ENCODE assay signal across 1 cellular context in the genomic region with DNA sequence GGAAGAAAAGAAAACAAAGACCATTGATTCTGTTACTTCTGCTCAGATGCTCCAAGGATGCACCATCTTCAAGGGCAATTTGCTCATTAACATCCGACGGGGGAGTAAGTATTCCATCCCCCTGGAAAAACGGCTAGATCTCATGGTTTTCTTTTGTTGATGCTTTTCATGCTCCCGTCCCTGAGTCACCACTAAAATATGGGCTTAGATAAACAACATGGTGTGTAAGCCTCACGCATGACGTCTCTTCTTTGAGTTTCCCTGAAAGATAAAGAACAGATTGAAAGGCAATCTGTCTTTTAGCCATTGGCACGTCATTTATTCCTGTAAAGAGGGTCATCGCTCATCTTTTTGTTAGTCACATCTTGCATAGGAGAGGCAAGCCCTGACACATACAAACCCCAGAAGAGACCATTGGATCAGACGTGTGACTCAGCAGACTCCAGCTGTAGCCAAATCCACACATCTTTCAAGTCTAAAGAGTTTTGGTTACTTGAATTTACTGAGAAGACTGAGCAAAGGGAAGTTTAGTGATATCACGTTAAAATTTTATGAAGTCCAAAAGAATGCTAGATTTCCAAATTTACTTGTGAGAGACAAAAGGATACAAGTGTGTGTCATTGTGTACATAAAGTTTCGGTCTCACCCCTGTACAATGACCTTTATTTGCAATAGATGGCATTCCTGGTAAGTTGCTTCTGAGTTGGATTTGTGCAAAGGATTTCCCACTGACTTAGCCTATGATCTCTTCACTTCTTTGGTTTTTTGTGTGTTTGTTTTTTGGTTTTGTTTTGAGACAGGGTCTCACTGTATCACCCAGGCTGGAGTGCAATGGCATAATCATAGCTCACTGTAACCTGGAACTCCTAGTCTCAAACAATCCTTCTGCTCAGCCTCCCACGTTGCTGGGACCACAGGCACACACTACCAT.
TF ChIP-seq lines count a peak whose summit lies in the region.

No MANE protein-coding gene starts in this region.

TF ChIP-seq in IMR-90, 13 proteins besides CTCF, POLR2A, EP300 and RAD21:
- TF ChIP-seq, protein P1, sequence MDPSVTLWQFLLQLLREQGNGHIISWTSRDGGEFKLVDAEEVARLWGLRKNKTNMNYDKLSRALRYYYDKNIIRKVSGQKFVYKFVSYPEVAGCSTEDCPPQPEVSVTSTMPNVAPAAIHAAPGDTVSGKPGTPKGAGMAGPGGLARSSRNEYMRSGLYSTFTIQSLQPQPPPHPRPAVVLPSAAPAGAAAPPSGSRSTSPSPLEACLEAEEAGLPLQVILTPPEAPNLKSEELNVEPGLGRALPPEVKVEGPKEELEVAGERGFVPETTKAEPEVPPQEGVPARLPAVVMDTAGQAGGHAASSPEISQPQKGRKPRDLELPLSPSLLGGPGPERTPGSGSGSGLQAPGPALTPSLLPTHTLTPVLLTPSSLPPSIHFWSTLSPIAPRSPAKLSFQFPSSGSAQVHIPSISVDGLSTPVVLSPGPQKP (IDR thresholded peaks at IDR 0.05; ENCODE audit: borderline replicate concordance, low read depth, low read length) = no peak
- no peak for TF ChIP-seq MXI1 (IDR thresholded peaks at IDR 0.05; ENCODE audit: borderline replicate concordance, low read depth, low read length)
- peak; percentile 83 for TF ChIP-seq BHLHE40 (IDR thresholded peaks at IDR 0.05; ENCODE audit: low read depth, low read length)
- TF ChIP-seq RFX5 (IDR thresholded peaks at IDR 0.05; ENCODE audit: low read depth, low read length) = no peak
- TF ChIP-seq, protein P2, sequence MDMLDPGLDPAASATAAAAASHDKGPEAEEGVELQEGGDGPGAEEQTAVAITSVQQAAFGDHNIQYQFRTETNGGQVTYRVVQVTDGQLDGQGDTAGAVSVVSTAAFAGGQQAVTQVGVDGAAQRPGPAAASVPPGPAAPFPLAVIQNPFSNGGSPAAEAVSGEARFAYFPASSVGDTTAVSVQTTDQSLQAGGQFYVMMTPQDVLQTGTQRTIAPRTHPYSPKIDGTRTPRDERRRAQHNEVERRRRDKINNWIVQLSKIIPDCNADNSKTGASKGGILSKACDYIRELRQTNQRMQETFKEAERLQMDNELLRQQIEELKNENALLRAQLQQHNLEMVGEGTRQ (IDR thresholded peaks at IDR 0.05; ENCODE audit: low read depth, low read length) = no peak
- peak; percentile 36; the same call in 1 of the 2 replicates for TF ChIP-seq MAFK (IDR thresholded peaks at IDR 0.05; ENCODE audit: low read depth, low read length)
- peak; percentile 46 for TF ChIP-seq RCOR1 (IDR thresholded peaks at IDR 0.05; ENCODE audit: insufficient replicate concordance, low read length)
- no peak for TF ChIP-seq SMC3 (IDR thresholded peaks at IDR 0.05; ENCODE audit: low read depth, low read length)
- TF ChIP-seq CHD1 (IDR thresholded peaks at IDR 0.05; ENCODE audit: low read depth, low read length) = peak; percentile 97
- peak; percentile 39; the same call in 1 of the 2 replicates for TF ChIP-seq MAZ (IDR thresholded peaks at IDR 0.05; ENCODE audit: borderline replicate concordance, low read depth, low read length)
- TF ChIP-seq NFE2L2 (IDR thresholded peaks at IDR 0.05; ENCODE audit: low read depth, low read length) = peak; percentile 82
- peak; percentile 99 for TF ChIP-seq FOS (IDR thresholded peaks at IDR 0.05; ENCODE audit: low read depth, low read length)
- peak; percentile 64; the same call in 1 of the 2 replicates for TF ChIP-seq CEBPB (IDR thresholded peaks at IDR 0.05; ENCODE audit: low read depth, low read length)
TF ChIP-seq in IMR-90: peak in this region for 8.
